Comparison of ENCODE assay signal across 1 cellular context in genomic region chr6:16129623-16130243, GRCh38.
A peak's percentile ranks its signal among the peaks of the same experiment; 100 is the strongest.
TF ChIP-seq lines count a peak whose summit lies in the region.

No MANE protein-coding gene starts in this region.

TF ChIP-seq in K562, 482 proteins besides CTCF, POLR2A, EP300 and RAD21 (continued from another document):
- TF ChIP-seq MLLT1 (IDR thresholded peaks at IDR 0.05): peak in 1 of 2 experiments; percentile 69; a peak in 2 of 4 replicates
- TF ChIP-seq ZNF561 (CRISPR knock-in tag; conservative IDR thresholded peaks at IDR 0.05): 0 out of 2 replicates have a peak, but pooled peaks have one; percentile 23
- TF ChIP-seq HINFP (tag; conservative IDR thresholded peaks at IDR 0.05; ENCODE audit: low read depth): no peak
- peak; percentile 7; the same call in 1 of the 2 replicates for TF ChIP-seq ELF4 (CRISPR knock-in tag; IDR thresholded peaks at IDR 0.05)
- no peak for TF ChIP-seq ETV6 (IDR thresholded peaks at IDR 0.05; ENCODE audit: borderline replicate concordance in 1 of 2, low read depth in 2 of 2, low read length in 1 of 2)
- TF ChIP-seq ETV6 (CRISPR knock-in tag; IDR thresholded peaks at IDR 0.05; ENCODE audit: borderline replicate concordance): 0 out of 2 replicates have a peak, but pooled peaks have one; percentile 17
- peak; percentile 85; the same call in 1 of the 2 replicates for TF ChIP-seq NR1H2 (CRISPR knock-in tag; IDR thresholded peaks at IDR 0.05)
- peak; percentile 73; the same call in 1 of the 2 replicates for TF ChIP-seq IRF2 (CRISPR knock-in tag; IDR thresholded peaks at IDR 0.05)
- 0 out of 2 replicates have a peak, but pooled peaks have one; percentile 14 for TF ChIP-seq RERE (CRISPR knock-in tag; IDR thresholded peaks at IDR 0.05; ENCODE audit: borderline replicate concordance)
- peak in 1 of 2 experiments; percentile 22; a peak in 1 of 4 replicates for TF ChIP-seq MNT (conservative IDR thresholded peaks at IDR 0.05)
- TF ChIP-seq ZNF324 (CRISPR knock-in tag; IDR thresholded peaks at IDR 0.05): no peak
- TF ChIP-seq SMARCC2 (IDR thresholded peaks at IDR 0.05; ENCODE audit: low read depth): no peak
- no peak for TF ChIP-seq ZBTB7A (IDR thresholded peaks at IDR 0.05; ENCODE audit: borderline replicate concordance, control insufficient read depth, low read depth, low read length)
- no peak for TF ChIP-seq ARID3B (CRISPR knock-in tag; IDR thresholded peaks at IDR 0.05; ENCODE audit: borderline replicate concordance)
- TF ChIP-seq CBX1 (IDR thresholded peaks at IDR 0.05; ENCODE audit: low read depth): no peak
- TF ChIP-seq ETV5 (CRISPR knock-in tag; IDR thresholded peaks at IDR 0.05; ENCODE audit: low read depth): 0 out of 2 replicates have a peak, but pooled peaks have one; percentile 22
- no peak for TF ChIP-seq IRF1 (CRISPR knock-in tag; IDR thresholded peaks at IDR 0.05; ENCODE audit: borderline replicate concordance)
- no peak for TF ChIP-seq TRIM24 (IDR thresholded peaks at IDR 0.05)
- TF ChIP-seq RBM22 (IDR thresholded peaks at IDR 0.05; ENCODE audit: low read depth, low read length, poor library complexity, severe bottlenecking): peak; percentile 20
- TF ChIP-seq ZEB2 (IDR thresholded peaks at IDR 0.05): peak; percentile 70
- no peak for TF ChIP-seq SMARCB1 (IDR thresholded peaks at IDR 0.05; ENCODE audit: insufficient read length, low read depth)
TF ChIP-seq in K562: peak in this region for 33.
